1 cellular context compared by ENCODE assay signal in genomic region chr3:147945968-147946519, GRCh38.
TF ChIP-seq lines count a peak whose summit lies in the region.

No MANE protein-coding gene starts in this region.

TF ChIP-seq in GM12878, 131 proteins besides CTCF, POLR2A, EP300 and RAD21 (continued from another document):
- 0 out of 2 replicates have a peak, but pooled peaks have one; percentile 25 for TF ChIP-seq SMARCA5 (IDR thresholded peaks at IDR 0.05)
- TF ChIP-seq PAX8 (IDR thresholded peaks at IDR 0.05): no peak
- no peak for TF ChIP-seq BHLHE40 (IDR thresholded peaks at IDR 0.05; ENCODE audit: borderline replicate concordance in 1 of 2, low read depth in 2 of 2, low read length in 1 of 2)
- TF ChIP-seq ETV6 (conservative IDR thresholded peaks at IDR 0.05 in 1 of 2, IDR thresholded peaks at IDR 0.05 in 1 of 2; ENCODE audit: borderline replicate concordance in 1 of 2, low read depth in 1 of 2): no peak
- TF ChIP-seq YY1 (IDR thresholded peaks at IDR 0.05; ENCODE audit: low read depth, low read length): no peak
- peak; percentile 50; the same call in 1 of the 2 replicates for TF ChIP-seq RUNX3 (IDR thresholded peaks at IDR 0.05; ENCODE audit: low read length)
- no peak for TF ChIP-seq YBX1 (IDR thresholded peaks at IDR 0.05)
- no peak for TF ChIP-seq SP1 (IDR thresholded peaks at IDR 0.05; ENCODE audit: low read depth, low read length)
- TF ChIP-seq, protein P1, sequence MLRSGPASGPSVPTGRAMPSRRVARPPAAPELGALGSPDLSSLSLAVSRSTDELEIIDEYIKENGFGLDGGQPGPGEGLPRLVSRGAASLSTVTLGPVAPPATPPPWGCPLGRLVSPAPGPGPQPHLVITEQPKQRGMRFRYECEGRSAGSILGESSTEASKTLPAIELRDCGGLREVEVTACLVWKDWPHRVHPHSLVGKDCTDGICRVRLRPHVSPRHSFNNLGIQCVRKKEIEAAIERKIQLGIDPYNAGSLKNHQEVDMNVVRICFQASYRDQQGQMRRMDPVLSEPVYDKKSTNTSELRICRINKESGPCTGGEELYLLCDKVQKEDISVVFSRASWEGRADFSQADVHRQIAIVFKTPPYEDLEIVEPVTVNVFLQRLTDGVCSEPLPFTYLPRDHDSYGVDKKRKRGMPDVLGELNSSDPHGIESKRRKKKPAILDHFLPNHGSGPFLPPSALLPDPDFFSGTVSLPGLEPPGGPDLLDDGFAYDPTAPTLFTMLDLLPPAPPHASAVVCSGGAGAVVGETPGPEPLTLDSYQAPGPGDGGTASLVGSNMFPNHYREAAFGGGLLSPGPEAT (IDR thresholded peaks at IDR 0.05; ENCODE audit: low read depth): 0 out of 2 replicates have a peak, but pooled peaks have one; percentile 28
- TF ChIP-seq, protein P2, sequence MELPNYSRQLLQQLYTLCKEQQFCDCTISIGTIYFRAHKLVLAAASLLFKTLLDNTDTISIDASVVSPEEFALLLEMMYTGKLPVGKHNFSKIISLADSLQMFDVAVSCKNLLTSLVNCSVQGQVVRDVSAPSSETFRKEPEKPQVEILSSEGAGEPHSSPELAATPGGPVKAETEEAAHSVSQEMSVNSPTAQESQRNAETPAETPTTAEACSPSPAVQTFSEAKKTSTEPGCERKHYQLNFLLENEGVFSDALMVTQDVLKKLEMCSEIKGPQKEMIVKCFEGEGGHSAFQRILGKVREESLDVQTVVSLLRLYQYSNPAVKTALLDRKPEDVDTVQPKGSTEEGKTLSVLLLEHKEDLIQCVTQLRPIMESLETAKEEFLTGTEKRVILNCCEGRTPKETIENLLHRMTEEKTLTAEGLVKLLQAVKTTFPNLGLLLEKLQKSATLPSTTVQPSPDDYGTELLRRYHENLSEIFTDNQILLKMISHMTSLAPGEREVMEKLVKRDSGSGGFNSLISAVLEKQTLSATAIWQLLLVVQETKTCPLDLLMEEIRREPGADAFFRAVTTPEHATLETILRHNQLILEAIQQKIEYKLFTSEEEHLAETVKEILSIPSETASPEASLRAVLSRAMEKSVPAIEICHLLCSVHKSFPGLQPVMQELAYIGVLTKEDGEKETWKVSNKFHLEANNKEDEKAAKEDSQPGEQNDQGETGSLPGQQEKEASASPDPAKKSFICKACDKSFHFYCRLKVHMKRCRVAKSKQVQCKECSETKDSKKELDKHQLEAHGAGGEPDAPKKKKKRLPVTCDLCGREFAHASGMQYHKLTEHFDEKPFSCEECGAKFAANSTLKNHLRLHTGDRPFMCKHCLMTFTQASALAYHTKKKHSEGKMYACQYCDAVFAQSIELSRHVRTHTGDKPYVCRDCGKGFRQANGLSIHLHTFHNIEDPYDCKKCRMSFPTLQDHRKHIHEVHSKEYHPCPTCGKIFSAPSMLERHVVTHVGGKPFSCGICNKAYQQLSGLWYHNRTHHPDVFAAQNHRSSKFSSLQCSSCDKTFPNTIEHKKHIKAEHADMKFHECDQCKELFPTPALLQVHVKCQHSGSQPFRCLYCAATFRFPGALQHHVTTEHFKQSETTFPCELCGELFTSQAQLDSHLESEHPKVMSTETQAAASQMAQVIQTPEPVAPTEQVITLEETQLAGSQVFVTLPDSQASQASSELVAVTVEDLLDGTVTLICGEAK (IDR thresholded peaks at IDR 0.05; ENCODE audit: borderline replicate concordance): no peak
- no peak for TF ChIP-seq NRF1 (conservative IDR thresholded peaks at IDR 0.05; ENCODE audit: low read depth, low read length)
- no peak for TF ChIP-seq SKIL (IDR thresholded peaks at IDR 0.05; ENCODE audit: low read depth, poor library complexity, severe bottlenecking)
- TF ChIP-seq NBN (IDR thresholded peaks at IDR 0.05): no peak
- TF ChIP-seq ATF3 (IDR thresholded peaks at IDR 0.05; ENCODE audit: borderline replicate concordance, extremely low read depth, low read depth, low read length): no peak
- no peak for TF ChIP-seq ZBTB4 (CRISPR knock-in tag; IDR thresholded peaks at IDR 0.05)
- TF ChIP-seq IKZF2 (IDR thresholded peaks at IDR 0.05): peak; percentile 24 to 27; a peak in 1 of 4 replicates
- no peak for TF ChIP-seq ESRRA (IDR thresholded peaks at IDR 0.05; ENCODE audit: low read length)
- no peak for TF ChIP-seq STAT3 (IDR thresholded peaks at IDR 0.05; ENCODE audit: low read depth, low read length)
- TF ChIP-seq, protein P3, sequence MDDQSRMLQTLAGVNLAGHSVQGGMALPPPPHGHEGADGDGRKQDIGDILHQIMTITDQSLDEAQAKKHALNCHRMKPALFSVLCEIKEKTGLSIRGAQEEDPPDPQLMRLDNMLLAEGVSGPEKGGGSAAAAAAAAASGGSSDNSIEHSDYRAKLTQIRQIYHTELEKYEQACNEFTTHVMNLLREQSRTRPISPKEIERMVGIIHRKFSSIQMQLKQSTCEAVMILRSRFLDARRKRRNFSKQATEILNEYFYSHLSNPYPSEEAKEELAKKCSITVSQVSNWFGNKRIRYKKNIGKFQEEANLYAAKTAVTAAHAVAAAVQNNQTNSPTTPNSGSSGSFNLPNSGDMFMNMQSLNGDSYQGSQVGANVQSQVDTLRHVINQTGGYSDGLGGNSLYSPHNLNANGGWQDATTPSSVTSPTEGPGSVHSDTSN (IDR thresholded peaks at IDR 0.05; ENCODE audit: insufficient replicate concordance, low read depth, low read length): no peak
- TF ChIP-seq IKZF1 (conservative IDR thresholded peaks at IDR 0.05): 0 out of 2 replicates have a peak, but pooled peaks have one; percentile 24
- no peak for TF ChIP-seq ATF7 (IDR thresholded peaks at IDR 0.05; ENCODE audit: low read depth)
- TF ChIP-seq NR2F1 (conservative IDR thresholded peaks at IDR 0.05): no peak
- TF ChIP-seq GATAD2B (conservative IDR thresholded peaks at IDR 0.05; ENCODE audit: low read depth): no peak
- TF ChIP-seq POLR2AphosphoS5 (IDR thresholded peaks at IDR 0.05; ENCODE audit: low read length): no peak
- TF ChIP-seq HDAC2 (IDR thresholded peaks at IDR 0.05): no peak
- no peak for TF ChIP-seq EGR1 (IDR thresholded peaks at IDR 0.05; ENCODE audit: borderline replicate concordance in 1 of 2, low read depth in 2 of 2, low read length in 2 of 2)
